ENCODE assay signal across 8 cellular contexts in genomic region chr7:26667514-26668133, GRCh38.
A peak's percentile ranks its signal among the peaks of the same experiment; 100 is the strongest.
DNase-seq lines count a peak whose midpoint lies in the region; ATAC-seq and TF ChIP-seq lines count a peak whose summit lies in the region.

No MANE protein-coding gene starts in this region.

- no peak overlapping the region for H2AFZ ChIP-seq in trophoblast cell (ENCODE audit: insufficient read depth, low read length, poor library complexity)

- no peaks in the 10 kb centered on the region for H3K27me3 ChIP-seq in AG04450 (ENCODE audit: control insufficient read depth, insufficient read depth, low read length)
- no peaks in the 10 kb centered on the region for H3K27me3 ChIP-seq in trophoblast cell (ENCODE audit: insufficient read depth, low read length)

- H3K23ac ChIP-seq in trophoblast cell (ENCODE audit: low read length) = no peak overlapping the region

- no peak overlapping the region for H3K18ac ChIP-seq in trophoblast cell (ENCODE audit: low read length)

- H3K4me1 ChIP-seq in trophoblast cell (ENCODE audit: control insufficient read depth in 1 of 2, insufficient read depth in 2 of 2, low read length in 2 of 2) = no peaks in the 10 kb centered on the region

- no peaks in the 10 kb centered on the region for H3K79me1 ChIP-seq in trophoblast cell (ENCODE audit: low read length)

- no peak overlapping the region for H2BK120ac ChIP-seq in trophoblast cell (ENCODE audit: insufficient read depth, low read length, poor library complexity)

- H3K9ac ChIP-seq in trophoblast cell (ENCODE audit: low read length) = no peak overlapping the region

- DNase-seq in AG04450 (ENCODE audit: low read depth, low spot score) = peak; percentile 56
- peak; percentile 97 for DNase-seq in NAMALWA (ENCODE audit: low spot score)
- peak; percentile 98 to 99 for DNase-seq in SHP77 (lab: John Stamatoyannopoulos, UW)
- peak; percentile 43 for DNase-seq in activated naive CD8-positive, alpha-beta T cell treated with anti-CD3 and anti-CD28 coated beads for 36 hours
- peak; percentile 97 for DNase-seq in glomerular endothelial cell (ENCODE audit: extremely low read depth, low read depth, low spot score)
- DNase-seq in trophoblast cell = peak; percentile 88 to 95

- WGBS in trophoblast cell (ENCODE audit: extremely low coverage, insufficient coverage, insufficient read length) = no CpG with 5 or more reads among the region's 5 CpGs

- no peak overlapping the region for H3K27ac Mint-ChIP-seq in activated naive CD8-positive, alpha-beta T cell treated with anti-CD3 and anti-CD28 coated beads for 36 hours

- no peak overlapping the region for H4K91ac ChIP-seq in trophoblast cell (ENCODE audit: low read depth, low read length)

- peak; percentile 66 for ATAC-seq in GM18861 (IDR thresholded peaks at IDR 0.05; ENCODE audit: unreplicated experiment)
- ATAC-seq in HG03571 (IDR thresholded peaks at IDR 0.05; ENCODE audit: unreplicated experiment) = no peak

- H3K27ac ChIP-seq in AG04450 (ENCODE audit: low read depth, low read length) (no peak overlapping the region), trophoblast cell (ENCODE audit: low read depth, low read length) (no peak overlapping the region)

- CTCF ChIA-PET in AG04450 (lab: Charles Lee) = interaction anchor here (0.6 to 7.6 kb wide), 32 partner anchors 8 to 806 kb away, joined by 3 to 179 read pairs (median 4); partner anchors contain the start of gene HOXA5

- H3K79me2 ChIP-seq in trophoblast cell (ENCODE audit: control insufficient read depth, insufficient read depth, low read length, poor library complexity) = no peaks in the 10 kb centered on the region

- H3K4me1 Mint-ChIP-seq in activated naive CD8-positive, alpha-beta T cell treated with anti-CD3 and anti-CD28 coated beads for 36 hours = peaks cover 15% of the 10 kb centered on the region

- H3K4me2 ChIP-seq in trophoblast cell (ENCODE audit: low read length) = no peak overlapping the region

- peak; percentile 92 for TF ChIP-seq CTCF in AG04450 (IDR thresholded peaks at IDR 0.05; ENCODE audit: low read depth, low read length)

- H3K4me3 Mint-ChIP-seq in activated naive CD8-positive, alpha-beta T cell treated with anti-CD3 and anti-CD28 coated beads for 36 hours = peak overlapping the region; percentile 2

- no peak overlapping the region for H4K12ac ChIP-seq in trophoblast cell (ENCODE audit: low read depth, low read length)

- H3K9me3 ChIP-seq in AG04450 (ENCODE audit: control insufficient read depth, insufficient read depth, low read length) (no peaks in the 10 kb centered on the region), trophoblast cell (ENCODE audit: insufficient read depth, low read depth, low read length) (no peaks in the 10 kb centered on the region)

- H3K4ac ChIP-seq in trophoblast cell (ENCODE audit: low read depth, low read length) = no peak overlapping the region

- no peak overlapping the region for H2AK5ac ChIP-seq in trophoblast cell (ENCODE audit: low read length)

- H3K27me3 Mint-ChIP-seq in activated naive CD8-positive, alpha-beta T cell treated with anti-CD3 and anti-CD28 coated beads for 36 hours = peaks cover 20% of the 10 kb centered on the region

- no peak overlapping the region for H2BK12ac ChIP-seq in trophoblast cell (ENCODE audit: low read length)

- H2BK5ac ChIP-seq in trophoblast cell (ENCODE audit: low read depth, low read length, poor library complexity) = no peak overlapping the region

- POLR2A ChIA-PET in AG04450 (lab: Yijun Ruan, JAX) = no interaction called here

- H3K4me3 ChIP-seq in AG04450 (ENCODE audit: low read depth, low read length) (no peak overlapping the region), trophoblast cell (ENCODE audit: low read depth, low read length) (no peak overlapping the region)

- no peaks in the 10 kb centered on the region for H3K36me3 ChIP-seq in trophoblast cell (ENCODE audit: control insufficient read depth in 1 of 2, insufficient read depth in 2 of 2, low read length in 2 of 2)

- H3K36me3 Mint-ChIP-seq in activated naive CD8-positive, alpha-beta T cell treated with anti-CD3 and anti-CD28 coated beads for 36 hours = no peaks in the 10 kb centered on the region

- H3K14ac ChIP-seq in trophoblast cell (ENCODE audit: low read length) = no peak overlapping the region

- H4K8ac ChIP-seq in trophoblast cell (ENCODE audit: low read depth, low read length) = no peak overlapping the region

- H3K9me3 Mint-ChIP-seq in activated naive CD8-positive, alpha-beta T cell treated with anti-CD3 and anti-CD28 coated beads for 36 hours = no peaks in the 10 kb centered on the region

Comparison
In these comparisons a context has a peak if more than half of its experiments do, and no peak if none do; other contexts are left out.
1. DNase-seq: peak in every context shown above with its lines; median percentile 98 in SHP77; 97 in NAMALWA; 97 in glomerular endothelial cell; 92 in trophoblast cell; 56 in AG04450; 43 in activated naive CD8-positive, alpha-beta T cell treated with anti-CD3 and anti-CD28 coated beads for 36 hours.